Comparison of ENCODE assay signal across 20 cellular contexts in genomic region chr4:29082684-29083083, GRCh38.
A peak's percentile ranks its signal among the peaks of the same experiment; 100 is the strongest.
DNase-seq lines count a peak whose midpoint lies in the region; ATAC-seq, FAIRE-seq and TF ChIP-seq lines count a peak whose summit lies in the region.
"Had no signal": no experiment of that assay in that cellular context is flagged by ENCODE, and none has a peak within 500 bp of the region (broad histone marks: within the 10 kb centered on the region; RNA-seq: fewer than 3 reads in every experiment).

No MANE protein-coding gene starts in this region.

- H4K20me1 ChIP-seq in PC-3 (ENCODE audit: low read length) = no peaks in the 10 kb centered on the region
- H4K20me1 ChIP-seq: BLaER1 treated with 17β-estradiol and CSF1 and Interleukin-3, amounts not matched to agents 10 nM and 100 nM had no signal

- H3K9ac ChIP-seq in PC-3 (ENCODE audit: low read length) = no peak overlapping the region
- H3K9ac ChIP-seq: BLaER1 treated with 17β-estradiol and CSF1 and Interleukin-3, amounts not matched to agents 10 nM and 100 nM had no signal

- H3K79me2 ChIP-seq in PC-3 (ENCODE audit: low read length) = no peaks in the 10 kb centered on the region

- POLR2A ChIA-PET in PC-3 (lab: Charles Lee; ENCODE audit: unreplicated experiment) = no interaction called here

- intact Hi-C loops in PC-3 (cut with micrococcal nuclease) = loop anchor here (5.0 to 10.0 kb wide), 4 partner anchors 192 to 855 kb away; no protein-coding TSS in a partner anchor

- CTCF ChIA-PET in PC-3 (lab: Charles Lee) = no interaction called here

- no peaks in the 10 kb centered on the region for H3F3A ChIP-seq in PC-3 (ENCODE audit: low read length, unreplicated experiment)

- H3K4me1 ChIP-seq in PC-3 (ENCODE audit: insufficient read depth, low read length) (peaks cover 13% of the 10 kb centered on the region), foreskin keratinocyte (no peaks in the 10 kb centered on the region)
- H3K4me1 ChIP-seq: A549, Caco-2 had no signal

- DNase-seq in PC-3 (peak; percentile 54), bronchial epithelial cell (ENCODE audit: low read depth) (peak; percentile 47), foreskin keratinocyte (peak; percentile 40 to 72), NK-92 (lab: John Stamatoyannopoulos, UW; ENCODE audit: unreplicated experiment) (no peak), ecto neural progenitor cell (ENCODE audit: low spot score) (no peak)
- DNase-seq: AML-193; Caco-2; Calu3; CD4-positive, alpha-beta T cell; CD8-positive, alpha-beta T cell; DMS79 treated with DMSO at 0.1 percent for 48 hours; GF-D8 had no signal

- no peak for FAIRE-seq in bronchial epithelial cell (lab: Jason Lieb, UNC)
- FAIRE-seq: A549, D721Med, G401.6, GM12891, GM19239 had no signal

- no peaks in the 10 kb centered on the region for H3K36me3 ChIP-seq in PC-3 (ENCODE audit: low read depth, low read length)
- H3K36me3 ChIP-seq in bronchial epithelial cell (ENCODE audit: control insufficient read depth, insufficient read depth, low read length) = no peaks in the 10 kb centered on the region
- H3K36me3 ChIP-seq: BLaER1 treated with 17β-estradiol and CSF1 and Interleukin-3, amounts not matched to agents 10 nM and 100 nM had no signal

- H3K27ac ChIP-seq in PC-3 (ENCODE audit: low read length) (no peak overlapping the region), foreskin keratinocyte (no peak overlapping the region)
- H3K27ac ChIP-seq: 22Rv1; A549; BLaER1 treated with 17β-estradiol and CSF1 and Interleukin-3, amounts not matched to agents 10 nM and 100 nM; C4-2B had no signal

- TF ChIP-seq CTCF in PC-3 (conservative IDR thresholded peaks at IDR 0.05; ENCODE audit: low read depth, low read length) (no peak), bronchial epithelial cell (IDR thresholded peaks at IDR 0.05; ENCODE audit: insufficient read depth, low read length, severe bottlenecking) (no peak), foreskin keratinocyte (conservative IDR thresholded peaks at IDR 0.05) (no peak)

- H2AFZ ChIP-seq in PC-3 (ENCODE audit: low read length) = no peak overlapping the region

- BruUV-seq in PC-3 (replicated peaks; lab: Mats Ljungman, UMichigan) = no TSS peak

- 0 out of 2 replicates have a peak overlapping the region, but pooled peaks have one; percentile 3 for H3K4me2 ChIP-seq in PC-3 (ENCODE audit: low read length)
- H3K4me2 ChIP-seq: A549; BLaER1 treated with 17β-estradiol and CSF1 and Interleukin-3, amounts not matched to agents 10 nM and 100 nM had no signal

- H3K9me3 ChIP-seq in PC-3 (ENCODE audit: low read length) = no peaks in the 10 kb centered on the region
- H3K9me3 ChIP-seq: A549; BLaER1 treated with 17β-estradiol and CSF1 and Interleukin-3, amounts not matched to agents 10 nM and 100 nM; Caco-2 had no signal

- ATAC-seq in PC-3 = peak; percentile 46; the same call in 1 of the 2 replicates
- peak; percentile 76 for ATAC-seq in foreskin keratinocyte
- ATAC-seq: A549; CD8-positive, alpha-beta T cell had no signal

- H3K4me3 ChIP-seq in PC-3 (ENCODE audit: low read length) = no peak overlapping the region
- no peak overlapping the region for H3K4me3 ChIP-seq in bronchial epithelial cell (ENCODE audit: low read depth, low read length)
- H3K4me3 ChIP-seq: A549; BLaER1 treated with 17β-estradiol and CSF1 and Interleukin-3, amounts not matched to agents 10 nM and 100 nM had no signal

- H3K27me3 ChIP-seq in PC-3 (ENCODE audit: low read length) (no peaks in the 10 kb centered on the region), bronchial epithelial cell (ENCODE audit: control insufficient read depth, insufficient read depth, low read length) (no peaks in the 10 kb centered on the region), foreskin keratinocyte (no peaks in the 10 kb centered on the region)
- H3K27me3 ChIP-seq: BLaER1 treated with 17β-estradiol and CSF1 and Interleukin-3, amounts not matched to agents 10 nM and 100 nM had no signal

- H3K9me2 ChIP-seq in PC-3 (replicated peaks; ENCODE audit: low read length) = no peaks in the 10 kb centered on the region

Comparison
In these comparisons a context has a peak if more than half of its experiments do, and no peak if none do; other contexts are left out.
1. DNase-seq: peak in PC-3 (single experiment), bronchial epithelial cell (single experiment) and foreskin keratinocyte (2 of 2); none in NK-92 (single experiment) and ecto neural progenitor cell (single experiment).